Comparison of ENCODE assay signal across 8 cellular contexts in the genomic region with DNA sequence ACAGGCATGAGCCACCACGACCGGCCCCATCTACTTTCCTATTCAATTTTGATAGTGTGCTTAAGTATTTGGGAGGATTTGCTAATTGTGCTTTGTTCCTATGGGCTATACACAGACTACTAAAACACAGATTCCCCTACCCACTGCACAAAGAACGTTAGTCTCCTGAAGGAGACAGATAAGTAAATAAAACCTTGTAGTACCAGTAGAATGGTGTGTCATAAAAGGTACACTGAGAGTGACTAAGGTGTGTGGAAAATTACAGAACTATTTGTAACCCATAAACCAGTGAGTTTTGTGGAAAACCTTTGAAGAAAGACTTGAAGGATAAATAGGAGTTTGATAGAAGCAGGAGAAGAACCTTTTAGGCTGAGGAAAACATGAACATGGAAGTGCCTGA.
"Had no signal": no experiment of that assay in that cellular context is flagged by ENCODE, and none has a peak within 500 bp of the region (broad histone marks: within the 10 kb centered on the region; RNA-seq: fewer than 3 reads in every experiment).

No MANE protein-coding gene starts in this region.

- H3K9me3 ChIP-seq: HAP-1 had no signal

- DNase-seq: GM23248, GOT3, H7, HFFc6 had no signal

- H3K4me1 ChIP-seq: HAP-1 had no signal

- H3K27ac ChIP-seq: GM23248, HL-60 had no signal

- H3K27me3 Mint-ChIP-seq: IgD-negative memory B cell had no signal

- H3K27ac Mint-ChIP-seq: HFFc6, IgD-negative memory B cell had no signal

- H3K9ac ChIP-seq: GM23248 had no signal

- H3K4me3 ChIP-seq: GM23248, HAP-1 had no signal

- H3K9me3 Mint-ChIP-seq: HFFc6 had no signal

- H2AFZ ChIP-seq: GM23248 had no signal

- H3K4me3 Mint-ChIP-seq: HFFc6, IgD-negative memory B cell had no signal

- ATAC-seq: HCT116 had no signal
